ENCODE assay signal across 1 cellular context in the genomic region with DNA sequence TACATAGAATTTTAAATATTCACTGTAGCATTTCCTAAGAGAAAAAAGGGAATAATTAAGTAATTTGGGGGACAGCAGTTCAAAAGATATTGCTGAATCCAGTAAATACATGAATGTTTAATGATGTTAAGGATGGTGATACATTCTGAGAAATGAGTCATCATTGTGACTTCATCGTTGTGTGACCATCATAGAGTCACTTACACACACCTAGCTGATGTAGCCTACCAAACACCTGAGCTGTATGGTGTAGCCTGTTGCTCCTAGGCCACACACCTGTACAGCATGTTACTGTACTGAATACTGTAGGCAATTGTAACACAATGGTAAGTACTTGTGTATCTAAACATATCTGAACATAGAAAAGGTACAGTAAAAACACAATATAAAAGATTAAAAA.
A peak's percentile ranks its signal among the peaks of the same experiment; 100 is the strongest.
TF ChIP-seq lines count a peak whose summit lies in the region.

No MANE protein-coding gene starts in this region.

TF ChIP-seq in K562, 482 proteins besides CTCF, POLR2A, EP300 and RAD21:
- peak; percentile 51; the same call in 1 of the 2 replicates for TF ChIP-seq JUND (IDR thresholded peaks at IDR 0.05; ENCODE audit: borderline replicate concordance, low read depth, low read length)
- peak; percentile 45; the same call in 1 of the 3 replicates for TF ChIP-seq JUND (tag; IDR thresholded peaks at IDR 0.05; ENCODE audit: borderline replicate concordance, low read depth, low read length)
- peak; percentile 58 for TF ChIP-seq CREM (IDR thresholded peaks at IDR 0.05; ENCODE audit: low read depth)
- TF ChIP-seq EZH2 (IDR thresholded peaks at IDR 0.05; ENCODE audit: borderline replicate concordance, low read depth, low read length): no peak
- no peak for TF ChIP-seq NFYB (IDR thresholded peaks at IDR 0.05; ENCODE audit: extremely low read depth, insufficient read length)
- TF ChIP-seq, protein P1, sequence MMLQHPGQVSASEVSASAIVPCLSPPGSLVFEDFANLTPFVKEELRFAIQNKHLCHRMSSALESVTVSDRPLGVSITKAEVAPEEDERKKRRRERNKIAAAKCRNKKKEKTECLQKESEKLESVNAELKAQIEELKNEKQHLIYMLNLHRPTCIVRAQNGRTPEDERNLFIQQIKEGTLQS (IDR thresholded peaks at IDR 0.05): peak; percentile 84
- TF ChIP-seq, protein P1 (CRISPR knock-in tag; conservative IDR thresholded peaks at IDR 0.05): no peak
- 0 out of 2 replicates have a peak, but pooled peaks have one; percentile 24 for TF ChIP-seq CREB1 (IDR thresholded peaks at IDR 0.05)
- no peak for TF ChIP-seq CREB1 (CRISPR knock-in tag; IDR thresholded peaks at IDR 0.05)
- TF ChIP-seq, protein P2, sequence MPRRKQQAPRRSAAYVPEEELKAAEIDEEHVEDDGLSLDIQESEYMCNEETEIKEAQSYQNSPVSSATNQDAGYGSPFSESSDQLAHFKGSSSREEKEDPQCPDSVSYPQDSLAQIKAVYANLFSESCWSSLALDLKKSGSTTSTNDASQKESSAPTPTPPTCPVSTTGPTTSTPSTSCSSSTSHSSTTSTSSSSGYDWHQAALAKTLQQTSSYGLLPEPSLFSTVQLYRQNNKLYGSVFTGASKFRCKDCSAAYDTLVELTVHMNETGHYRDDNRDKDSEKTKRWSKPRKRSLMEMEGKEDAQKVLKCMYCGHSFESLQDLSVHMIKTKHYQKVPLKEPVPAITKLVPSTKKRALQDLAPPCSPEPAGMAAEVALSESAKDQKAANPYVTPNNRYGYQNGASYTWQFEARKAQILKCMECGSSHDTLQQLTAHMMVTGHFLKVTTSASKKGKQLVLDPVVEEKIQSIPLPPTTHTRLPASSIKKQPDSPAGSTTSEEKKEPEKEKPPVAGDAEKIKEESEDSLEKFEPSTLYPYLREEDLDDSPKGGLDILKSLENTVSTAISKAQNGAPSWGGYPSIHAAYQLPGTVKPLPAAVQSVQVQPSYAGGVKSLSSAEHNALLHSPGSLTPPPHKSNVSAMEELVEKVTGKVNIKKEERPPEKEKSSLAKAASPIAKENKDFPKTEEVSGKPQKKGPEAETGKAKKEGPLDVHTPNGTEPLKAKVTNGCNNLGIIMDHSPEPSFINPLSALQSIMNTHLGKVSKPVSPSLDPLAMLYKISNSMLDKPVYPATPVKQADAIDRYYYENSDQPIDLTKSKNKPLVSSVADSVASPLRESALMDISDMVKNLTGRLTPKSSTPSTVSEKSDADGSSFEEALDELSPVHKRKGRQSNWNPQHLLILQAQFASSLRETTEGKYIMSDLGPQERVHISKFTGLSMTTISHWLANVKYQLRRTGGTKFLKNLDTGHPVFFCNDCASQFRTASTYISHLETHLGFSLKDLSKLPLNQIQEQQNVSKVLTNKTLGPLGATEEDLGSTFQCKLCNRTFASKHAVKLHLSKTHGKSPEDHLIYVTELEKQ (CRISPR knock-in tag; IDR thresholded peaks at IDR 0.05): no peak
- TF ChIP-seq, protein P3, sequence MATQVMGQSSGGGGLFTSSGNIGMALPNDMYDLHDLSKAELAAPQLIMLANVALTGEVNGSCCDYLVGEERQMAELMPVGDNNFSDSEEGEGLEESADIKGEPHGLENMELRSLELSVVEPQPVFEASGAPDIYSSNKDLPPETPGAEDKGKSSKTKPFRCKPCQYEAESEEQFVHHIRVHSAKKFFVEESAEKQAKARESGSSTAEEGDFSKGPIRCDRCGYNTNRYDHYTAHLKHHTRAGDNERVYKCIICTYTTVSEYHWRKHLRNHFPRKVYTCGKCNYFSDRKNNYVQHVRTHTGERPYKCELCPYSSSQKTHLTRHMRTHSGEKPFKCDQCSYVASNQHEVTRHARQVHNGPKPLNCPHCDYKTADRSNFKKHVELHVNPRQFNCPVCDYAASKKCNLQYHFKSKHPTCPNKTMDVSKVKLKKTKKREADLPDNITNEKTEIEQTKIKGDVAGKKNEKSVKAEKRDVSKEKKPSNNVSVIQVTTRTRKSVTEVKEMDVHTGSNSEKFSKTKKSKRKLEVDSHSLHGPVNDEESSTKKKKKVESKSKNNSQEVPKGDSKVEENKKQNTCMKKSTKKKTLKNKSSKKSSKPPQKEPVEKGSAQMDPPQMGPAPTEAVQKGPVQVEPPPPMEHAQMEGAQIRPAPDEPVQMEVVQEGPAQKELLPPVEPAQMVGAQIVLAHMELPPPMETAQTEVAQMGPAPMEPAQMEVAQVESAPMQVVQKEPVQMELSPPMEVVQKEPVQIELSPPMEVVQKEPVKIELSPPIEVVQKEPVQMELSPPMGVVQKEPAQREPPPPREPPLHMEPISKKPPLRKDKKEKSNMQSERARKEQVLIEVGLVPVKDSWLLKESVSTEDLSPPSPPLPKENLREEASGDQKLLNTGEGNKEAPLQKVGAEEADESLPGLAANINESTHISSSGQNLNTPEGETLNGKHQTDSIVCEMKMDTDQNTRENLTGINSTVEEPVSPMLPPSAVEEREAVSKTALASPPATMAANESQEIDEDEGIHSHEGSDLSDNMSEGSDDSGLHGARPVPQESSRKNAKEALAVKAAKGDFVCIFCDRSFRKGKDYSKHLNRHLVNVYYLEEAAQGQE (CRISPR knock-in tag; IDR thresholded peaks at IDR 0.05; ENCODE audit: low read depth): no peak
- peak; percentile 41; the same call in 1 of the 2 replicates for TF ChIP-seq FOSL1 (tag; conservative IDR thresholded peaks at IDR 0.05)
